27 cellular contexts compared by ENCODE assay signal in the genomic region with DNA sequence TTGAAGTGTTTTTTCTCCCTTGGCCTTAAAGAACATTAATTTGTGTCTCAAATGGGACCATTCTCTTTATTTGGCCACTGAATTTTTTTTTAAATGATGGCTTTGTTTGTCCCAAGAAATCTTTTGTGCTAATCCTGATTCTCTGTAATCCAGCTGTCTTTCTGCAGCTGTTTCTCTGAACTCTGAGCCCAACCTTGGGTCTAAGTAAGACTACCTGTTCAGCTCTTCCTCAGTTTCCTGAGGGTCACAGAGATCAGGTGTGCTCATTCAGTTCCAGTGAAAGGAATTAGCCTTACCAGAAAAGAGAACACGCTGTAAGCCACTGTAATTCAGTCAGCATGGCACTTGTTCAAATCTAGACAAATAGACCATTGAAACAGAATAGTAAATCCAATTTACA.
DNase-seq lines count a peak whose midpoint lies in the region.
"Had no signal": no experiment of that assay in that cellular context is flagged by ENCODE, and none has a peak within 500 bp of the region (broad histone marks: within the 10 kb centered on the region; RNA-seq: fewer than 3 reads in every experiment).

No MANE protein-coding gene starts in this region.

- no peak overlapping the region for H3K27ac Mint-ChIP-seq in activated naive CD4-positive, alpha-beta T cell treated with anti-CD3 and anti-CD28 coated beads for 36 hours
- H3K27ac Mint-ChIP-seq: CD4-positive, CD25-positive, alpha-beta regulatory T cell; GM23338 had no signal

- no peak overlapping the region for H3K4me3 Mint-ChIP-seq in activated naive CD4-positive, alpha-beta T cell treated with anti-CD3 and anti-CD28 coated beads for 36 hours
- H3K4me3 Mint-ChIP-seq: CD4-positive, CD25-positive, alpha-beta regulatory T cell; GM23338; H9 had no signal

- intact Hi-C loops in activated naive CD4-positive, alpha-beta T cell treated with anti-CD3 and anti-CD28 coated beads for 36 hours (cut with micrococcal nuclease): no loop called here

- H3K4me1 Mint-ChIP-seq in activated naive CD4-positive, alpha-beta T cell treated with anti-CD3 and anti-CD28 coated beads for 36 hours (ENCODE audit: low read depth): no peaks in the 10 kb centered on the region

- peak; percentile 12 for DNase-seq in Ammon's horn (ENCODE audit: low spot score)
- peak in 2 of 61 donors; percentile 2 to 7 for DNase-seq in caudate nucleus (lab: John Stamatoyannopoulos, UW)
- DNase-seq in medulla oblongata (ENCODE audit: extremely low spot score): peak; percentile 30
- DNase-seq in substantia nigra (lab: John Stamatoyannopoulos, UW): peak in 1 of 49 donors; percentile 2
- no peak for DNase-seq in T-helper 2 cell
- DNase-seq in AG08395 (ENCODE audit: low spot score): no peak
- no peak for DNase-seq in activated naive CD4-positive, alpha-beta T cell treated with anti-CD3 and anti-CD28 coated beads for 36 hours
- DNase-seq: ACHN; CD4-positive, CD25-positive, alpha-beta regulatory T cell; DMS153; DND-41; H9; KBM-7; MV-4-11; NCI-H1105; NCI-H1436 treated with DMSO at 0.1 percent for 48 hours; NCI-H187 treated with DMSO at 0.1 percent for 48 hours; NCI-H446; NCI-H526; NCI-H82; NK-92 treated with Interleukin-12 subunit alpha and Interleukin-12 subunit beta, amount 100 ng/mL, for 24 hours; PC-9; SHP77 had no signal

- CTCF ChIA-PET in activated naive CD4-positive, alpha-beta T cell treated with anti-CD3 and anti-CD28 coated beads for 36 hours (lab: Charles Lee): no interaction called here

- peak overlapping the region; percentile 31 for H3K27ac ChIP-seq in caudate nucleus (ENCODE audit: low read depth, low read length)
- H3K27ac ChIP-seq in substantia nigra (ENCODE audit: low read depth, low read length, poor library complexity, severe bottlenecking): peak overlapping the region; percentile 63
- H3K27ac ChIP-seq: 22Rv1, BLaER1, PC-9, RWPE1 had no signal

- peaks cover 7% of the 10 kb centered on the region for H3K36me3 Mint-ChIP-seq in activated naive CD4-positive, alpha-beta T cell treated with anti-CD3 and anti-CD28 coated beads for 36 hours (ENCODE audit: low read depth)

- H3K9me3 Mint-ChIP-seq in activated naive CD4-positive, alpha-beta T cell treated with anti-CD3 and anti-CD28 coated beads for 36 hours: peaks cover 2% of the 10 kb centered on the region

- H3K27me3 Mint-ChIP-seq in activated naive CD4-positive, alpha-beta T cell treated with anti-CD3 and anti-CD28 coated beads for 36 hours (ENCODE audit: low read depth): no peaks in the 10 kb centered on the region
- H3K27me3 Mint-ChIP-seq: CD4-positive, CD25-positive, alpha-beta regulatory T cell had no signal

Comparison
In these comparisons a context has a peak if more than half of its experiments do, and no peak if none do; other contexts are left out.
1. DNase-seq: peak in Ammon's horn (single experiment) and medulla oblongata (single experiment); none in T-helper 2 cell (0 of 5), AG08395 (single experiment) and activated naive CD4-positive, alpha-beta T cell treated with anti-CD3 and anti-CD28 coated beads for 36 hours (single experiment).